ENCODE assay signal across 10 cellular contexts in the genomic region with DNA sequence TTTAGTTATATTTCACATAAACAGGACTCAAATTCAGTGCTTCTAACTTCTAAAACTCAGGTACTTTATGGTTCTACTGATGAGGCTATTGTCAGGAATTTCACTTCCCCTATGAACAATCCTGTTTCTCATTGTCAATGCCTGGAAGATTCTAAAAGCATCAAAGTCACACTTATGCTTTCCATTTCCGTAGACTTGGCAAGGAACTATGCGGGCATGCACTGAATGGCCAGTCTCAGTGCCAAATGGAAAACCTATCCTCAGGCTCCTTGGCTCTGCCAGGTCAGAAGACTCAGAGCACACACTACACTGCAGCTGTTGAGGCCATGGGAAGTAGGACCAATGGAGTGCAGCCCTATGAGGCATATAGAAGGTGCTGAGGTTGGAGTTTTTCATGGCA.
DNase-seq lines count a peak whose midpoint lies in the region; TF ChIP-seq lines count a peak whose summit lies in the region.
"Had no signal": no experiment of that assay in that cellular context is flagged by ENCODE, and none has a peak within 500 bp of the region (broad histone marks: within the 10 kb centered on the region; RNA-seq: fewer than 3 reads in every experiment).

No MANE protein-coding gene starts in this region.

- no peak for TF ChIP-seq CTCF in smooth muscle cell (IDR thresholded peaks at IDR 0.05; ENCODE audit: borderline replicate concordance, insufficient read depth, poor library complexity, severe bottlenecking)

- peaks cover 8% of the 10 kb centered on the region for H3F3A ChIP-seq in smooth muscle cell (ENCODE audit: low read depth)

- H3K27ac ChIP-seq in SK-N-MC (peak overlapping the region; percentile 98), smooth muscle cell (ENCODE audit: low read depth) (peak overlapping the region; percentile 22)

- no peak overlapping the region for H2AFZ ChIP-seq in smooth muscle cell (ENCODE audit: low read depth)

- no peaks in the 10 kb centered on the region for H3K36me3 ChIP-seq in SK-N-MC (ENCODE audit: insufficient read depth, low read length)
- H3K36me3 ChIP-seq in smooth muscle cell (ENCODE audit: low read depth): no peaks in the 10 kb centered on the region

- DNase-seq in HCEC 1CT (peak; percentile 3), SK-N-MC (ENCODE audit: low read depth, low spot score) (no peak), glomerular visceral epithelial cell (ENCODE audit: extremely low spot score) (peak; percentile 81), smooth muscle cell (lab: John Stamatoyannopoulos, UW; ENCODE audit: unreplicated experiment) (no peak), AG08396 (ENCODE audit: low spot score) (no peak)
- no peak for DNase-seq in stimulated activated CD4-positive, alpha-beta T cell treated with anti-CD3 and anti-CD28 coated beads, Interleukin-1b, Interleukin-23, amount 100 ng/mL, for 48 hours
- no peak for DNase-seq in activated T-cell treated with anti-CD3 and anti-CD28 coated beads, Interleukin-2, amount 50 U/mL, for 48 hours
- DNase-seq: activated CD4-positive, alpha-beta T cell treated with anti-CD3 and anti-CD28 coated beads, Interleukin-2, amount 10 ng/mL, durations not matched to agents 7 days and 5 days; DMS79 treated with DMSO at 0.1 percent for 48 hours; GOT3 had no signal

- WGBS in smooth muscle cell (ENCODE audit: low lambda C conversion rate): 84% methylated on average over 2 of the region's 2 CpGs

- H3K79me2 ChIP-seq in smooth muscle cell (ENCODE audit: low read depth): no peaks in the 10 kb centered on the region

- H3K4me1 ChIP-seq in smooth muscle cell (ENCODE audit: low read depth): peaks cover 33% of the 10 kb centered on the region

- no peaks in the 10 kb centered on the region for H3K27me3 ChIP-seq in smooth muscle cell (ENCODE audit: low read depth)

- H3K9ac ChIP-seq in SK-N-MC (ENCODE audit: insufficient read length) (peak overlapping the region; percentile 69), smooth muscle cell (ENCODE audit: low read depth) (no peak overlapping the region)

- H3K4me3 ChIP-seq in SK-N-MC: peak overlapping the region; percentile 44; the same call in 1 of the 2 replicates
- H3K4me3 ChIP-seq in smooth muscle cell: no peak overlapping the region

- H4K20me1 ChIP-seq in smooth muscle cell (ENCODE audit: low read depth): no peaks in the 10 kb centered on the region

- H3K4me2 ChIP-seq in smooth muscle cell: peak overlapping the region; percentile 70

- no peaks in the 10 kb centered on the region for H3K9me3 ChIP-seq in SK-N-MC (ENCODE audit: low read depth, low read length)
- H3K9me3 ChIP-seq in smooth muscle cell (replicated peaks; ENCODE audit: low read depth): no peaks in the 10 kb centered on the region

Comparison
In these comparisons a context has a peak if more than half of its experiments do, and no peak if none do; other contexts are left out.
1. DNase-seq: peak in HCEC 1CT (single experiment) and glomerular visceral epithelial cell (single experiment); none in SK-N-MC (single experiment), smooth muscle cell (single experiment), stimulated activated CD4-positive, alpha-beta T cell treated with anti-CD3 and anti-CD28 coated beads, Interleukin-1b, Interleukin-23, amount 100 ng/mL, for 48 hours (single experiment), AG08396 (single experiment) and activated T-cell treated with anti-CD3 and anti-CD28 coated beads, Interleukin-2, amount 50 U/mL, for 48 hours (0 of 2).